In genomic region chr10:110356628-110357245, GRCh38 we compare ENCODE assay signal across 8 cellular contexts. TPM values are rescaled to one million over a fixed set of nuclear protein-coding genes. Genes with fewer than 3 reads are reported as not detected.
DNase-seq lines count a peak whose midpoint lies in the region; ATAC-seq and TF ChIP-seq lines count a peak whose summit lies in the region.

No MANE protein-coding gene starts in this region.

- H3K4me3 Mint-ChIP-seq in stimulated activated naive CD8-positive, alpha-beta T cell treated with anti-CD3 and anti-CD28 coated beads, Interleukin-15, amount 100 ng/mL, for 72 hours: peak overlapping the region; percentile 72 to 75

- peaks cover 67% of the 10 kb centered on the region for H3K4me1 Mint-ChIP-seq in stimulated activated naive CD8-positive, alpha-beta T cell treated with anti-CD3 and anti-CD28 coated beads, Interleukin-15, amount 100 ng/mL, for 72 hours

- TF ChIP-seq CTCF in GM10266 (IDR thresholded peaks at IDR 0.05; ENCODE audit: control insufficient read depth, insufficient read depth, low read depth, missing control alignments): no peak

- H3K27ac Mint-ChIP-seq in stimulated activated naive CD8-positive, alpha-beta T cell treated with anti-CD3 and anti-CD28 coated beads, Interleukin-15, amount 100 ng/mL, for 72 hours: peak overlapping the region; percentile 72 to 85

- H3K9me3 Mint-ChIP-seq in stimulated activated naive CD8-positive, alpha-beta T cell treated with anti-CD3 and anti-CD28 coated beads, Interleukin-15, amount 100 ng/mL, for 72 hours: no peaks in the 10 kb centered on the region

- DNase-seq in GM10266 (ENCODE audit: extremely low spot score) (peak; percentile 83), MV-4-11 (lab: John Stamatoyannopoulos, UW) (peak; percentile 65), left lobe of liver (ENCODE audit: low spot score) (no peak), AG08396 (ENCODE audit: low spot score) (no peak), GF-D8 (lab: John Stamatoyannopoulos, UW) (no peak)
- DNase-seq in activated T-helper 9 cell treated with anti-CD3 and anti-CD28 coated beads, Interleukin-2, amount 50 U/mL, for 16 hours (ENCODE audit: low read depth): peak; percentile 67
- peak; percentile 30 to 73 for DNase-seq in stimulated activated naive CD8-positive, alpha-beta T cell treated with anti-CD3 and anti-CD28 coated beads, Interleukin-15, amount 100 ng/mL, for 72 hours

- H3K27me3 Mint-ChIP-seq in stimulated activated naive CD8-positive, alpha-beta T cell treated with anti-CD3 and anti-CD28 coated beads, Interleukin-15, amount 100 ng/mL, for 72 hours: peaks cover 23% of the 10 kb centered on the region

- ATAC-seq in GM21737 (IDR thresholded peaks at IDR 0.05; ENCODE audit: unreplicated experiment): peak; percentile 75
- ATAC-seq in left lobe of liver: peak; percentile 22
- peak; percentile 68 for ATAC-seq in stimulated activated naive CD8-positive, alpha-beta T cell treated with anti-CD3 and anti-CD28 coated beads, Interleukin-15, amount 100 ng/mL, for 72 hours

RNA-seq across cellular contexts. Expression of gene SMNDC1, which starts 52.0 kb away (rescaled TPM):
- total RNA-seq in left lobe of liver: 8.8 TPM

Comparison
In these comparisons a context has a peak if more than half of its experiments do, and no peak if none do; other contexts are left out.
1. DNase-seq: peak in GM10266 (single experiment), MV-4-11 (single experiment), activated T-helper 9 cell treated with anti-CD3 and anti-CD28 coated beads, Interleukin-2, amount 50 U/mL, for 16 hours (single experiment) and stimulated activated naive CD8-positive, alpha-beta T cell treated with anti-CD3 and anti-CD28 coated beads, Interleukin-15, amount 100 ng/mL, for 72 hours (2 of 2); none in left lobe of liver (single experiment), AG08396 (single experiment) and GF-D8 (single experiment).
2. ATAC-seq: peak in every context shown above with its lines; median percentile 75 in GM21737; 68 in stimulated activated naive CD8-positive, alpha-beta T cell treated with anti-CD3 and anti-CD28 coated beads, Interleukin-15, amount 100 ng/mL, for 72 hours; 22 in left lobe of liver.